ENCODE assay signal across 1 cellular context in genomic region chr9:133560311-133560710, GRCh38.
TF ChIP-seq lines count a peak whose summit lies in the region.

No MANE protein-coding gene starts in this region.

TF ChIP-seq in H1, 55 proteins besides CTCF, POLR2A, EP300 and RAD21 (continued from another document):
- TF ChIP-seq ATF3 (IDR thresholded peaks at IDR 0.05; ENCODE audit: insufficient read depth, low read depth, low read length) (no peak), SP2 (IDR thresholded peaks at IDR 0.05; ENCODE audit: low read length) (no peak), SIRT6 (IDR thresholded peaks at IDR 0.05; ENCODE audit: low read length) (no peak), HDAC2 (IDR thresholded peaks at IDR 0.05; ENCODE audit: borderline replicate concordance in 1 of 2, low read depth in 2 of 2, low read length in 2 of 2) (no peak), ATF2 (IDR thresholded peaks at IDR 0.05; ENCODE audit: low read length) (no peak), JUND (IDR thresholded peaks at IDR 0.05; ENCODE audit: low read length) (no peak), KDM1A (IDR thresholded peaks at IDR 0.05; ENCODE audit: borderline replicate concordance, low read length) (no peak), USF2 (IDR thresholded peaks at IDR 0.05; ENCODE audit: low read length) (no peak), SUZ12 (IDR thresholded peaks at IDR 0.05; ENCODE audit: low read length) (no peak)
